In genomic region chr1:32307313-32307712, GRCh38 we compare ENCODE assay signal across 14 cellular contexts. TPM values are rescaled to one million over a fixed set of nuclear protein-coding genes. Genes with fewer than 3 reads are reported as not detected.
A peak's percentile ranks its signal among the peaks of the same experiment; 100 is the strongest.
DNase-seq lines count a peak whose midpoint lies in the region; ATAC-seq and TF ChIP-seq lines count a peak whose summit lies in the region.
"Had no signal": no experiment of that assay in that cellular context is flagged by ENCODE, and none has a peak within 500 bp of the region (broad histone marks: within the 10 kb centered on the region; RNA-seq: fewer than 3 reads in every experiment).

No MANE protein-coding gene starts in this region.

- H3K9me3 Mint-ChIP-seq in CD4-positive, CD25-positive, alpha-beta regulatory T cell, result no peaks in the 10 kb centered on the region
- no peaks in the 10 kb centered on the region for H3K9me3 Mint-ChIP-seq in activated T-helper 2 cell treated with anti-CD3 and anti-CD28 coated beads, Interferon-gamma antibody, Interleukin-2, Interleukin-4, amounts not matched to agents 10 μg/mL and 5 μg/mL and 100 μg/mL, durations not matched to agents 14 hours and 24 hours and 36 hours

- no peak for ATAC-seq in CD4-positive, CD25-positive, alpha-beta regulatory T cell (ENCODE audit: low read depth in 2 of 2)
- ATAC-seq in HG03520 (IDR thresholded peaks at IDR 0.05; ENCODE audit: unreplicated experiment), result no peak
- no peak for ATAC-seq in upper lobe of right lung

- H3K4me1 ChIP-seq in CD4-positive, CD25-positive, alpha-beta regulatory T cell (ENCODE audit: control insufficient read depth, insufficient read depth, low read length, poor library complexity, severe bottlenecking), result peaks cover 6% of the 10 kb centered on the region
- H3K4me1 ChIP-seq in GM23248 (ENCODE audit: insufficient read depth) (peaks cover 16% of the 10 kb centered on the region), hepatocyte (ENCODE audit: insufficient read depth) (peaks cover 5% of the 10 kb centered on the region), upper lobe of right lung (peaks cover 11% of the 10 kb centered on the region)

- peaks cover 51% of the 10 kb centered on the region for H3K36me3 ChIP-seq in CD4-positive, CD25-positive, alpha-beta regulatory T cell (ENCODE audit: control insufficient read depth, insufficient read depth, low read length)
- H3K36me3 ChIP-seq in GM23248 (ENCODE audit: low read depth) (peaks cover 16% of the 10 kb centered on the region), hepatocyte (replicated peaks; ENCODE audit: insufficient read depth, low read depth) (peaks cover 3% of the 10 kb centered on the region), upper lobe of right lung (peaks cover 41% of the 10 kb centered on the region)

- H3K9me2 ChIP-seq in GM23248 (ENCODE audit: insufficient read depth), result no peaks in the 10 kb centered on the region
- no peaks in the 10 kb centered on the region for H3K9me2 ChIP-seq in hepatocyte (replicated peaks; ENCODE audit: insufficient read depth)

- H3K27ac Mint-ChIP-seq in CD4-positive, CD25-positive, alpha-beta regulatory T cell, result peak overlapping the region; percentile 46 to 80 (median 60)
- H3K27ac Mint-ChIP-seq in activated T-helper 2 cell treated with anti-CD3 and anti-CD28 coated beads, Interferon-gamma antibody, Interleukin-2, Interleukin-4, amounts not matched to agents 10 μg/mL and 5 μg/mL and 100 μg/mL, durations not matched to agents 14 hours and 24 hours and 36 hours, result peak overlapping the region; percentile 38

- intact Hi-C loops in activated T-helper 2 cell treated with anti-CD3 and anti-CD28 coated beads, Interferon-gamma antibody, Interleukin-2, Interleukin-4, amounts not matched to agents 10 μg/mL and 5 μg/mL and 100 μg/mL, durations not matched to agents 14 hours and 24 hours and 36 hours (cut with micrococcal nuclease), result no loop called here
- intact Hi-C loops in upper lobe of right lung (cut with DNase I), result no loop called here

- H3K9me3 ChIP-seq in CD4-positive, CD25-positive, alpha-beta regulatory T cell (ENCODE audit: control insufficient read depth in 2 of 2, low read length in 2 of 2), result no peaks in the 10 kb centered on the region
- no peaks in the 10 kb centered on the region for H3K9me3 ChIP-seq in GM23248 (ENCODE audit: low read depth)
- no peaks in the 10 kb centered on the region for H3K9me3 ChIP-seq in hepatocyte (ENCODE audit: low read depth)
- no peaks in the 10 kb centered on the region for H3K9me3 ChIP-seq in upper lobe of right lung
- H3K9me3 ChIP-seq: right lobe of liver, tibial artery had no signal

- no peaks in the 10 kb centered on the region for H3K27me3 ChIP-seq in CD4-positive, CD25-positive, alpha-beta regulatory T cell (ENCODE audit: control insufficient read depth, insufficient read depth, low read length)
- no peaks in the 10 kb centered on the region for H3K27me3 ChIP-seq in GM23248 (replicated peaks; ENCODE audit: insufficient read depth)
- no peaks in the 10 kb centered on the region for H3K27me3 ChIP-seq in hepatocyte
- no peaks in the 10 kb centered on the region for H3K27me3 ChIP-seq in upper lobe of right lung
- H3K27me3 ChIP-seq: MG63, right lobe of liver, tibial artery had no signal

- H3K4me3 Mint-ChIP-seq in CD4-positive, CD25-positive, alpha-beta regulatory T cell, result no peak overlapping the region
- H3K4me3 Mint-ChIP-seq in activated T-helper 2 cell treated with anti-CD3 and anti-CD28 coated beads, Interferon-gamma antibody, Interleukin-2, Interleukin-4, amounts not matched to agents 10 μg/mL and 5 μg/mL and 100 μg/mL, durations not matched to agents 14 hours and 24 hours and 36 hours (ENCODE audit: low read depth), result no peak overlapping the region

- in situ Hi-C loops in GM23248 (cut with MboI), result no loop called here

- 43 to 49% methylated on average over 2 of the region's 2 CpGs for WGBS in GM23248 (ENCODE audit: low coverage in 1 of 2, low lambda C conversion rate in 2 of 2, missing lambda C conversion rate in 2 of 2), 2 experiments
- WGBS in hepatocyte (ENCODE audit: low lambda C conversion rate, missing lambda C conversion rate), result 70% methylated on average over 2 of the region's 2 CpGs

- H3K4me1 Mint-ChIP-seq in CD4-positive, CD25-positive, alpha-beta regulatory T cell, result peaks cover 29 to 75% (median 60%) of the 10 kb centered on the region in 4 donors
- peaks cover 42% of the 10 kb centered on the region for H3K4me1 Mint-ChIP-seq in activated T-helper 2 cell treated with anti-CD3 and anti-CD28 coated beads, Interferon-gamma antibody, Interleukin-2, Interleukin-4, amounts not matched to agents 10 μg/mL and 5 μg/mL and 100 μg/mL, durations not matched to agents 14 hours and 24 hours and 36 hours (ENCODE audit: low read depth)

- H3K79me2 ChIP-seq in GM23248 (ENCODE audit: insufficient read depth) (peaks cover 74% of the 10 kb centered on the region), hepatocyte (peaks cover 99% of the 10 kb centered on the region)

- H3F3A ChIP-seq in GM23248 (ENCODE audit: insufficient read depth), result peaks cover 21% of the 10 kb centered on the region

- H3K9ac ChIP-seq in GM23248, result peak overlapping the region; percentile 24; the same call in 1 of the 2 replicates

- no peaks in the 10 kb centered on the region for H3K27me3 Mint-ChIP-seq in CD4-positive, CD25-positive, alpha-beta regulatory T cell
- no peaks in the 10 kb centered on the region for H3K27me3 Mint-ChIP-seq in activated T-helper 2 cell treated with anti-CD3 and anti-CD28 coated beads, Interferon-gamma antibody, Interleukin-2, Interleukin-4, amounts not matched to agents 10 μg/mL and 5 μg/mL and 100 μg/mL, durations not matched to agents 14 hours and 24 hours and 36 hours (ENCODE audit: low read depth)

- TF ChIP-seq CTCF in hepatocyte (IDR thresholded peaks at IDR 0.05; ENCODE audit: poor library complexity), result no peak
- TF ChIP-seq CTCF in upper lobe of right lung (IDR thresholded peaks at IDR 0.05), result no peak

- no peak overlapping the region for H3K4me3 ChIP-seq in CD4-positive, CD25-positive, alpha-beta regulatory T cell (ENCODE audit: low read depth, low read length)
- H3K4me3 ChIP-seq in GM23248, result no peak overlapping the region
- no peak overlapping the region for H3K4me3 ChIP-seq in hepatocyte
- no peak overlapping the region for H3K4me3 ChIP-seq in upper lobe of right lung
- H3K4me3 ChIP-seq: MG63, right lobe of liver, tibial artery had no signal

- DNase-seq in CD4-positive, CD25-positive, alpha-beta regulatory T cell, result no peak
- DNase-seq in GM23248, result peak; percentile 72
- DNase-seq in activated T-helper 2 cell treated with anti-CD3 and anti-CD28 coated beads, Interferon-gamma antibody, Interleukin-2, Interleukin-4, amounts not matched to agents 10 μg/mL and 5 μg/mL and 100 μg/mL, durations not matched to agents 14 hours and 24 hours and 36 hours (ENCODE audit: low spot score), result no peak
- no peak for DNase-seq in hepatocyte (ENCODE audit: low spot score)
- DNase-seq in NCI-H2196 treated with DMSO at 0.1 percent for 48 hours (lab: John Stamatoyannopoulos, UW; ENCODE audit: unreplicated experiment), result no peak
- no peak for DNase-seq in NCI-H526 (lab: John Stamatoyannopoulos, UW)
- no peak for DNase-seq in upper lobe of right lung
- DNase-seq: cortex of kidney, MG63, NCI-H226, right lobe of liver, tibial artery had no signal

- H4K20me1 ChIP-seq in GM23248 (ENCODE audit: insufficient read depth) (no peaks in the 10 kb centered on the region; the same call in 1 of the 2 replicates), hepatocyte (ENCODE audit: insufficient read depth, poor library complexity, severe bottlenecking) (peaks cover 7% of the 10 kb centered on the region)

- no peak overlapping the region for H3K27ac ChIP-seq in CD4-positive, CD25-positive, alpha-beta regulatory T cell (ENCODE audit: insufficient read depth, low read length, poor library complexity, severe bottlenecking)
- H3K27ac ChIP-seq in GM23248, result peak overlapping the region; percentile 35
- H3K27ac ChIP-seq in hepatocyte, result peak overlapping the region; percentile 34
- H3K27ac ChIP-seq in upper lobe of right lung, result no peak overlapping the region
- H3K27ac ChIP-seq: HL-60, right lobe of liver, tibial artery had no signal

- H3K4me2 ChIP-seq in GM23248 (ENCODE audit: unreplicated experiment), result peak overlapping the region; percentile 24
- no peak overlapping the region for H3K4me2 ChIP-seq in hepatocyte

- H3K36me3 Mint-ChIP-seq in CD4-positive, CD25-positive, alpha-beta regulatory T cell, result peaks cover 35% of the 10 kb centered on the region
- peaks cover 60% of the 10 kb centered on the region for H3K36me3 Mint-ChIP-seq in activated T-helper 2 cell treated with anti-CD3 and anti-CD28 coated beads, Interferon-gamma antibody, Interleukin-2, Interleukin-4, amounts not matched to agents 10 μg/mL and 5 μg/mL and 100 μg/mL, durations not matched to agents 14 hours and 24 hours and 36 hours (ENCODE audit: low read depth)

- H2AFZ ChIP-seq in GM23248 (no peak overlapping the region), hepatocyte (no peak overlapping the region)

RNA-seq across cellular contexts. Expression of gene HDAC1, which starts 15.4 kb away (rescaled TPM):
- 98.2 TPM for total RNA-seq in CD4-positive, CD25-positive, alpha-beta regulatory T cell
- 100 to 1,000 TPM; 132 to 150 (median 147) TPM for polyA plus RNA-seq in CD4-positive, CD25-positive, alpha-beta regulatory T cell
- total RNA-seq in GM23248 (2014; rRNA removed; shearing (Covaris generic)), result 52.5 and 58.5 TPM in 2 replicates
- polyA plus RNA-seq in GM23248 (2016; fragmentation: Nextera tagmentation; extraction: Ambion mirVana) (53.8 and 56.9 TPM in 2 replicates), hepatocyte (108 and 117 TPM in 2 replicates)
- 179 and 195 TPM in 2 replicates for total RNA-seq in activated T-helper 2 cell treated with anti-CD3 and anti-CD28 coated beads, Interferon-gamma antibody, Interleukin-2, Interleukin-4, amounts not matched to agents 10 μg/mL and 5 μg/mL and 100 μg/mL, durations not matched to agents 14 hours and 24 hours and 36 hours
- total RNA-seq in hepatocyte (94.6 and 95.8 TPM in 2 replicates), upper lobe of right lung (71.2 TPM)

RNA-seq across cellular contexts. Expression of gene MARCKSL1, which starts 28.7 kb away (rescaled TPM):
- total RNA-seq in CD4-positive, CD25-positive, alpha-beta regulatory T cell, result 27.5 TPM
- 10 to 100 TPM; 34.4 to 59.4 (median 48.7) TPM for polyA plus RNA-seq in CD4-positive, CD25-positive, alpha-beta regulatory T cell
- total RNA-seq in GM23248 (2014; rRNA removed; shearing (Covaris generic)), result 13.5 and 16.6 TPM in 2 replicates
- polyA plus RNA-seq in GM23248 (2016; fragmentation: Nextera tagmentation; extraction: Ambion mirVana) (22.1 and 22.2 TPM in 2 replicates), hepatocyte (346 and 358 TPM in 2 replicates)
- 42.5 and 45.0 TPM in 2 replicates for total RNA-seq in activated T-helper 2 cell treated with anti-CD3 and anti-CD28 coated beads, Interferon-gamma antibody, Interleukin-2, Interleukin-4, amounts not matched to agents 10 μg/mL and 5 μg/mL and 100 μg/mL, durations not matched to agents 14 hours and 24 hours and 36 hours
- total RNA-seq in hepatocyte (143 and 149 TPM in 2 replicates), upper lobe of right lung (44.5 TPM)

RNA-seq across cellular contexts. Expression of gene FAM229A, which starts 55.0 kb away (rescaled TPM):
- total RNA-seq in CD4-positive, CD25-positive, alpha-beta regulatory T cell, result 43.2 TPM
- under 1 TPM in 2 of 4 donors, not detected in 2; 0.14 to 0.31 TPM for polyA plus RNA-seq in CD4-positive, CD25-positive, alpha-beta regulatory T cell
- total RNA-seq in GM23248 (2014; rRNA removed; shearing (Covaris generic)), result 1.1 and 3.2 TPM in 2 replicates
- polyA plus RNA-seq in GM23248 (2016; fragmentation: Nextera tagmentation; extraction: Ambion mirVana), result 2.9 and 3.1 TPM in 2 replicates
- 5.4 and 6.1 TPM in 2 replicates for total RNA-seq in activated T-helper 2 cell treated with anti-CD3 and anti-CD28 coated beads, Interferon-gamma antibody, Interleukin-2, Interleukin-4, amounts not matched to agents 10 μg/mL and 5 μg/mL and 100 μg/mL, durations not matched to agents 14 hours and 24 hours and 36 hours
- total RNA-seq in hepatocyte, result 4.2 and 5.4 TPM in 2 replicates
- polyA plus RNA-seq in hepatocyte, result 3.4 and 5.2 TPM in 2 replicates
- total RNA-seq in upper lobe of right lung, result 9.3 TPM

RNA-seq across cellular contexts. Expression of gene TSSK3, which starts 55.0 kb away (rescaled TPM):
- 0.76 TPM for total RNA-seq in CD4-positive, CD25-positive, alpha-beta regulatory T cell
- polyA plus RNA-seq in CD4-positive, CD25-positive, alpha-beta regulatory T cell, result 1 to 10 TPM in 2 of 4 donors, not detected in 2; 1.1 to 1.9 TPM
- total RNA-seq in GM23248 (2014; rRNA removed; shearing (Covaris generic)), result 0.22 TPM in 1 of 2 replicates, not detected in the other
- polyA plus RNA-seq in GM23248 (2016; fragmentation: Nextera tagmentation; extraction: Ambion mirVana) (0.47 TPM in 1 of 2 replicates, not detected in the other), hepatocyte (1.4 and 1.5 TPM in 2 replicates)
- total RNA-seq in activated T-helper 2 cell treated with anti-CD3 and anti-CD28 coated beads, Interferon-gamma antibody, Interleukin-2, Interleukin-4, amounts not matched to agents 10 μg/mL and 5 μg/mL and 100 μg/mL, durations not matched to agents 14 hours and 24 hours and 36 hours, result 1.1 TPM in 2 replicates
- total RNA-seq in hepatocyte (1.4 TPM in 1 of 2 replicates, not detected in the other), upper lobe of right lung (2.5 TPM)

RNA-seq across cellular contexts. Expression of gene LCK, which starts 56.2 kb away (rescaled TPM):
- total RNA-seq in CD4-positive, CD25-positive, alpha-beta regulatory T cell, result 388 TPM
- 1,000 to 10,000 TPM in 2 of 4 donors, 100 to 1,000 TPM in 2; 968 to 1,114 (median 1,027) TPM for polyA plus RNA-seq in CD4-positive, CD25-positive, alpha-beta regulatory T cell
- total RNA-seq in GM23248 (2014; rRNA removed; shearing (Covaris generic)), result not detected in 2 replicates
- polyA plus RNA-seq in GM23248 (2016; fragmentation: Nextera tagmentation; extraction: Ambion mirVana) (0.24 TPM in 1 of 2 replicates, not detected in the other), hepatocyte (0.79 and 0.94 TPM in 2 replicates)
- 221 and 232 TPM in 2 replicates for total RNA-seq in activated T-helper 2 cell treated with anti-CD3 and anti-CD28 coated beads, Interferon-gamma antibody, Interleukin-2, Interleukin-4, amounts not matched to agents 10 μg/mL and 5 μg/mL and 100 μg/mL, durations not matched to agents 14 hours and 24 hours and 36 hours
- total RNA-seq in hepatocyte (0.40 and 0.68 TPM in 2 replicates), upper lobe of right lung (8.3 TPM)

Comparison
In these comparisons a context has a peak if more than half of its experiments do, and no peak if none do; other contexts are left out.
1. H3K27ac ChIP-seq: peak in GM23248 (single experiment) and hepatocyte (single experiment); none in CD4-positive, CD25-positive, alpha-beta regulatory T cell (single experiment) and upper lobe of right lung (single experiment).